Comparison of ENCODE assay signal across 1 cellular context in the genomic region with DNA sequence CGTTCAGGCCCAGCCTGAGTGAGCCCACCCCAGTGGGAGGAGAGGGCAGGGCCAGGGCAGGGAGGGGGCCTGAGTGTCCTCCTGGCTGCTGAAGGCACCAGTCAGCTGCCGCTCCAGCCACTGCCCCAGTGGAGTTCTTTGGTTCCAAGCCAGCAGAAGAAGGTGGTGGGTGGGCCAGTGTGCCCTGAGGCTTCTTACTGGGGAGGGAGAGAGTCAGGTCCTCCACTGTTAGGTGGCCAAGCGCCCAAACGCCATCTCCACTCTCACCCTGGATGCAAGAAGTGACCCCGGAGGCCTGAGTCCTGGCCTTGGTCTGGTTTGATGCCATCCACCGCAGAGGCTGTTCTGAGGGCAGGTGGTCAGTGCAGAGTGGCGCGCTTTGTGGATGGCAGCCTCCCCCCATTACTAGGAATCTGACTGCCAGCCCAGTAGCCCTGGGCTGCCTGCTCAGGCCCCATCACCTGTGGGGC.
TF ChIP-seq lines count a peak whose summit lies in the region.

No MANE protein-coding gene starts in this region.

TF ChIP-seq in GM12878, 131 proteins besides CTCF, POLR2A, EP300 and RAD21:
- TF ChIP-seq MEF2A (IDR thresholded peaks at IDR 0.05; ENCODE audit: insufficient read depth, low read depth, low read length) = no peak
- no peak for TF ChIP-seq MEF2B (IDR thresholded peaks at IDR 0.05; ENCODE audit: partially characterized antibody, poor library complexity, severe bottlenecking)
- no peak for TF ChIP-seq GABPA (IDR thresholded peaks at IDR 0.05; ENCODE audit: low read depth)
- TF ChIP-seq SREBF2 (IDR thresholded peaks at IDR 0.05; ENCODE audit: low read length) = no peak
- TF ChIP-seq HDAC2 (IDR thresholded peaks at IDR 0.05) = no peak
- TF ChIP-seq, protein P1, sequence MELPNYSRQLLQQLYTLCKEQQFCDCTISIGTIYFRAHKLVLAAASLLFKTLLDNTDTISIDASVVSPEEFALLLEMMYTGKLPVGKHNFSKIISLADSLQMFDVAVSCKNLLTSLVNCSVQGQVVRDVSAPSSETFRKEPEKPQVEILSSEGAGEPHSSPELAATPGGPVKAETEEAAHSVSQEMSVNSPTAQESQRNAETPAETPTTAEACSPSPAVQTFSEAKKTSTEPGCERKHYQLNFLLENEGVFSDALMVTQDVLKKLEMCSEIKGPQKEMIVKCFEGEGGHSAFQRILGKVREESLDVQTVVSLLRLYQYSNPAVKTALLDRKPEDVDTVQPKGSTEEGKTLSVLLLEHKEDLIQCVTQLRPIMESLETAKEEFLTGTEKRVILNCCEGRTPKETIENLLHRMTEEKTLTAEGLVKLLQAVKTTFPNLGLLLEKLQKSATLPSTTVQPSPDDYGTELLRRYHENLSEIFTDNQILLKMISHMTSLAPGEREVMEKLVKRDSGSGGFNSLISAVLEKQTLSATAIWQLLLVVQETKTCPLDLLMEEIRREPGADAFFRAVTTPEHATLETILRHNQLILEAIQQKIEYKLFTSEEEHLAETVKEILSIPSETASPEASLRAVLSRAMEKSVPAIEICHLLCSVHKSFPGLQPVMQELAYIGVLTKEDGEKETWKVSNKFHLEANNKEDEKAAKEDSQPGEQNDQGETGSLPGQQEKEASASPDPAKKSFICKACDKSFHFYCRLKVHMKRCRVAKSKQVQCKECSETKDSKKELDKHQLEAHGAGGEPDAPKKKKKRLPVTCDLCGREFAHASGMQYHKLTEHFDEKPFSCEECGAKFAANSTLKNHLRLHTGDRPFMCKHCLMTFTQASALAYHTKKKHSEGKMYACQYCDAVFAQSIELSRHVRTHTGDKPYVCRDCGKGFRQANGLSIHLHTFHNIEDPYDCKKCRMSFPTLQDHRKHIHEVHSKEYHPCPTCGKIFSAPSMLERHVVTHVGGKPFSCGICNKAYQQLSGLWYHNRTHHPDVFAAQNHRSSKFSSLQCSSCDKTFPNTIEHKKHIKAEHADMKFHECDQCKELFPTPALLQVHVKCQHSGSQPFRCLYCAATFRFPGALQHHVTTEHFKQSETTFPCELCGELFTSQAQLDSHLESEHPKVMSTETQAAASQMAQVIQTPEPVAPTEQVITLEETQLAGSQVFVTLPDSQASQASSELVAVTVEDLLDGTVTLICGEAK (IDR thresholded peaks at IDR 0.05; ENCODE audit: borderline replicate concordance) = no peak
- TF ChIP-seq STAT1 (conservative IDR thresholded peaks at IDR 0.05) = no peak
- TF ChIP-seq, protein P2, sequence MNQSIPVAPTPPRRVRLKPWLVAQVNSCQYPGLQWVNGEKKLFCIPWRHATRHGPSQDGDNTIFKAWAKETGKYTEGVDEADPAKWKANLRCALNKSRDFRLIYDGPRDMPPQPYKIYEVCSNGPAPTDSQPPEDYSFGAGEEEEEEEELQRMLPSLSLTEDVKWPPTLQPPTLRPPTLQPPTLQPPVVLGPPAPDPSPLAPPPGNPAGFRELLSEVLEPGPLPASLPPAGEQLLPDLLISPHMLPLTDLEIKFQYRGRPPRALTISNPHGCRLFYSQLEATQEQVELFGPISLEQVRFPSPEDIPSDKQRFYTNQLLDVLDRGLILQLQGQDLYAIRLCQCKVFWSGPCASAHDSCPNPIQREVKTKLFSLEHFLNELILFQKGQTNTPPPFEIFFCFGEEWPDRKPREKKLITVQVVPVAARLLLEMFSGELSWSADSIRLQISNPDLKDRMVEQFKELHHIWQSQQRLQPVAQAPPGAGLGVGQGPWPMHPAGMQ (IDR thresholded peaks at IDR 0.05; ENCODE audit: borderline replicate concordance) = no peak
- TF ChIP-seq GATAD2B (conservative IDR thresholded peaks at IDR 0.05; ENCODE audit: low read depth) = no peak
- no peak for TF ChIP-seq ZNF274 (IDR thresholded peaks at IDR 0.05; ENCODE audit: insufficient read depth, insufficient read length)
- TF ChIP-seq EGR1 (IDR thresholded peaks at IDR 0.05; ENCODE audit: borderline replicate concordance in 1 of 2, low read depth in 2 of 2, low read length in 2 of 2) = no peak
